ENCODE assay signal across 8 cellular contexts in the genomic region with DNA sequence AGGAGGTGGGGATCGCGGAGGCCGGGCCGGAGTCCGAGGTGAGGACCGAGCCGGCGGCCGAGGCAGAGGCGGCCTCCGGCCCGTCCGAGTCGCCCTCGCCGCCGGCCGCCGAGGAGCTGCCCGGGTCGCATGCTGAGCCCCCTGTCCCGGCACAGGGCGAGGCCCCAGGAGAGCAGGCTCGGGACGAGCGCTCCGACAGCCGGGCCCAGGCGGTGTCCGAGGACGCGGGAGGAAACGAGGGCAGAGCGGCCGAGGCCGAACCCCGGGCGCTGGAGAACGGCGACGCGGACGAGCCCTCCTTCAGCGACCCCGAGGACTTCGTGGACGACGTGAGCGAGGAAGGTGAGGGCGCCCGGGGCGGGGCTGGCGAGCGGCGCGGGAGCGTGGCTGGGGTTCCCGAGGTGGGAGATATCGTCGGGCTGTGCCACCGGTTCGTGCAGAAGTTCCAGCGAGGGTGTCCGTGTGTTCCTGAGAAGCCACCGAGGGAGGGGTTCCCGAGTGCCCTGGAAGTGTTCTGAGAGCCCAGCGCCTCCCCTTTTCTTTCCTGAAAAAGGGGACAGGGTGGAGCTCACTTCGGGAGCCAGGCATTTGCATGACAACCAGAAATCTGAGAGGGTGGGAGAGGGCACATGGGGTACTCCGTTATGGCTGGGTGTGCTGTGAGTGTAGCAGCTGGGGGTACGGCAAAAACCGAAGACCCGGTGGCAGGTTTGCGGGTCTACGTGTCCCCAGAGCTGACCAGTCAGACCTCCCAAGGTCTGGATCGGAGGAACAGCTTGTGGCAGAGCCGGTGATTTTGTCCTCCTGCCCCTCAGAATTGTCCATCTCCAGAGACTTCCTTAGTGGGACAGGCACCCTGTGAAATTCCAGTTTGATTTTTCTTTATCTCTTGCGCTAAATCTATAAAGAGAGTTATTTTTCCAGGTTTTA. TPM values are rescaled to one million over a fixed set of nuclear protein-coding genes. Genes with fewer than 3 reads are reported as not detected.
DNase-seq lines count a peak whose midpoint lies in the region; ATAC-seq and TF ChIP-seq lines count a peak whose summit lies in the region.

No MANE protein-coding gene starts in this region.

- no peak overlapping the region for H3K27ac ChIP-seq in neural progenitor cell

- no peaks in the 10 kb centered on the region for H3F3A ChIP-seq in neural progenitor cell (ENCODE audit: low read depth)

- peaks cover 14% of the 10 kb centered on the region for H3K4me1 ChIP-seq in neural progenitor cell

- peak overlapping the region; percentile 89 for H3K4me3 Mint-ChIP-seq in neural progenitor cell

- H3K36me3 Mint-ChIP-seq in neural progenitor cell: peaks cover 3% of the 10 kb centered on the region

- no peaks in the 10 kb centered on the region for H3K9me3 ChIP-seq in neural progenitor cell (ENCODE audit: low read depth)

- TF ChIP-seq CTCF in epithelial cell of proximal tubule (conservative IDR thresholded peaks at IDR 0.05; ENCODE audit: low read depth, low read length): no peak
- no peak for TF ChIP-seq CTCF in neural progenitor cell (IDR thresholded peaks at IDR 0.05)

- H4K20me1 ChIP-seq in neural progenitor cell (ENCODE audit: low read depth): peaks cover 54% of the 10 kb centered on the region

- peaks cover 13% of the 10 kb centered on the region for H3K4me1 Mint-ChIP-seq in neural progenitor cell

- H3K4me2 ChIP-seq in neural progenitor cell: peak overlapping the region; percentile 82

- H3K79me2 ChIP-seq in neural progenitor cell (ENCODE audit: low read depth): peaks cover 85% of the 10 kb centered on the region

- H3K27me3 ChIP-seq in neural progenitor cell: no peaks in the 10 kb centered on the region

- ATAC-seq in HG03196 (IDR thresholded peaks at IDR 0.05; ENCODE audit: unreplicated experiment): peak; percentile 25

- no peak overlapping the region for H2AFZ ChIP-seq in neural progenitor cell (replicated peaks)

- H3K27ac Mint-ChIP-seq in neural progenitor cell: peak overlapping the region; percentile 74

- H3K27me3 Mint-ChIP-seq in neural progenitor cell (ENCODE audit: insufficient read depth, low read depth): peaks cover 18% of the 10 kb centered on the region

- peak overlapping the region; percentile 97 for H3K4me3 ChIP-seq in epithelial cell of proximal tubule (ENCODE audit: low read depth, low read length)
- peak overlapping the region; percentile 74 for H3K4me3 ChIP-seq in neural progenitor cell

- DNase-seq in DMS53 (lab: John Stamatoyannopoulos, UW) (peak; percentile 50), DMS53 treated with DMSO at 0.1 percent for 48 hours (lab: John Stamatoyannopoulos, UW; ENCODE audit: unreplicated experiment) (no peak), epithelial cell of proximal tubule (ENCODE audit: low read depth) (no peak), neural progenitor cell (ENCODE audit: low spot score) (peak; percentile 53), activated gamma-delta T cell treated with Interleukin-2 at 50 U/mL for 16 hours (no peak), GOT3 (lab: John Stamatoyannopoulos, UW) (no peak)
- peak; percentile 48 for DNase-seq in activated CD4-positive, CD25-positive, alpha-beta regulatory T cell treated with anti-CD3 and anti-CD28 coated beads, Interleukin-2, amount 50 U/mL, for 72 hours

- peak overlapping the region; percentile 96 for H3K9ac ChIP-seq in neural progenitor cell

- no peaks in the 10 kb centered on the region for H3K36me3 ChIP-seq in neural progenitor cell

- no peaks in the 10 kb centered on the region for H3K9me3 Mint-ChIP-seq in neural progenitor cell

RNA-seq across cellular contexts. Expression of a gene that starts 0.7 kb away (rescaled TPM):
- total RNA-seq in epithelial cell of proximal tubule: 161 and 244 TPM in 2 replicates
- 146 and 167 TPM in 2 replicates for total RNA-seq in neural progenitor cell (ENCODE audit: low replicate concordance)

RNA-seq across cellular contexts. Expression of a gene that starts 41.1 kb away (rescaled TPM):
- total RNA-seq in epithelial cell of proximal tubule (9.0 and 36.4 TPM in 2 replicates), neural progenitor cell (ENCODE audit: low replicate concordance) (3.6 and 15.0 TPM in 2 replicates)

RNA-seq across cellular contexts. Expression of a gene that starts 48.1 kb away (rescaled TPM):
- total RNA-seq in epithelial cell of proximal tubule (7.2 and 10.6 TPM in 2 replicates), neural progenitor cell (ENCODE audit: low replicate concordance) (0.43 and 7.2 TPM in 2 replicates)

Comparison
In these comparisons a context has a peak if more than half of its experiments do, and no peak if none do; other contexts are left out.
1. DNase-seq: peak in DMS53 (single experiment), activated CD4-positive, CD25-positive, alpha-beta regulatory T cell treated with anti-CD3 and anti-CD28 coated beads, Interleukin-2, amount 50 U/mL, for 72 hours (single experiment) and neural progenitor cell (single experiment); none in DMS53 treated with DMSO at 0.1 percent for 48 hours (single experiment), epithelial cell of proximal tubule (single experiment), activated gamma-delta T cell treated with Interleukin-2 at 50 U/mL for 16 hours (single experiment) and GOT3 (single experiment).